Comparison of ENCODE assay signal across 20 cellular contexts in the genomic region with DNA sequence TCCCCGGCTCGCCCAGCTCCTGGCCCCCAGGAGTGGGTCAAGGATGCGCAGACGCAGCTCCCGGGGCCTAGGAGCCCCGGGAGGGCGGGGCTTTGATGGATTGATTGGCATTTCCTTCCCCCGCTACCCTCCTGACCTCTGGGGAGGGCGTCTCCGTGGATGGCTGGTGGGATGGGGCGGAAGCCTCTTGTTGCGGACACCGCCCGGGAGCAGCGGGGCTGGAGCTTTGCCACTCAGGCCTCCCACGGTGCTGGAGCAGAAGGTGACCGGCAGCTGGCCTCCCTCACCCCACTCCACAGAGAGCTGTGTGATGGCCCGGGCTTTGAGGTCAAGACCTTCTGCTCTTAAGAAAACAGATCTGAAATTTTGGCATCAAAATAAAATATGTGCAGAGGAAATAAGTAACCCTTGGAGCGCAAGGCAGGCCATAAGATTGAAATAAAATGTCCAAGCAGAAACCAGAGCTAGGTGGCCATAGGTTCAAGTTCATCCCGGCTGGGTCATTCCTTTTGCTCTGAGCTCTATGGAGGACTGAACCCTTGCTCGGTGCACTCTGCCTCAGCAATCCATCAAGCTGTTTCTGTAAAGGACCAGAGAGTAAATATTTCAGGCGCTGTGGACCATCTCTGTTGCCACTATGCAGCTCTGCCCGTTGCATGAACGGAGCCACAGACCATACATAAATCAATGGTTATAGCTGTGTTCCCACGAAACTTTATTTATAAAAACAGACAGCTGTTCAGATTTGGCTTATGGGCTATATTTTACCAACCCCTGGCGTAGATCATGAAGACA.
DNase-seq lines count a peak whose midpoint lies in the region; ATAC-seq and TF ChIP-seq lines count a peak whose summit lies in the region.
"Had no signal": no experiment of that assay in that cellular context is flagged by ENCODE, and none has a peak within 500 bp of the region (broad histone marks: within the 10 kb centered on the region; RNA-seq: fewer than 3 reads in every experiment).

No MANE protein-coding gene starts in this region.

- intact Hi-C loops in A673 (cut with micrococcal nuclease; ENCODE audit: unreplicated experiment) (no loop called here), heart right ventricle (cut with DNase I) (no loop called here), ovary (cut with DNase I) (no loop called here), spleen (cut with DNase I; ENCODE audit: low total_unique reads) (no loop called here)

- DNase-seq in A673 (ENCODE audit: low spot score) = peak; percentile 44
- peak; percentile 89 for DNase-seq in NCI-H146 (lab: John Stamatoyannopoulos, UW)
- DNase-seq in heart right ventricle = peak; percentile 23 to 63
- peak; percentile 68 for DNase-seq in nephron progenitor cell
- no peak for DNase-seq in ovary
- no peak for DNase-seq in coronary artery (ENCODE audit: low spot score)
- DNase-seq in spleen = no peak
- DNase-seq: activated B cell treated with CpG ODN at 0.5 μM for 24 hours; activated naive CD8-positive, alpha-beta T cell treated with anti-CD3 and anti-CD28 coated beads for 36 hours; activated T-cell treated with anti-CD3 and anti-CD28 coated beads, Interleukin-2, amount 50 U/mL, for 72 hours; DMS153; esophagus squamous epithelium; NCI-H187; NCI-H446 treated with DMSO at 0.1 percent for 48 hours; stimulated activated naive B cell treated with anti-CD40 and anti-IgM and Interleukin-4, amounts not matched to agents 10 μg/mL and 1 μg/mL and 100 μg/mL, for 72 hours; T-helper 17 cell; tibial artery had no signal

- no peak overlapping the region for H3K27ac Mint-ChIP-seq in nephron progenitor cell
- H3K27ac Mint-ChIP-seq: activated B cell treated with CpG ODN at 0.5 μM for 24 hours; activated naive CD8-positive, alpha-beta T cell treated with anti-CD3 and anti-CD28 coated beads for 36 hours; activated T-cell treated with anti-CD3 and anti-CD28 coated beads, Interleukin-2, amount 50 U/mL, for 72 hours; CD14-positive monocyte; natural killer cell treated with Interleukin-12 subunit alpha and Interleukin-12 subunit beta and Interleukin-15 and Interleukin-18, amount 100 ng/mL, for 72 hours; stimulated activated naive B cell treated with anti-CD40 and anti-IgM and Interleukin-4, amounts not matched to agents 10 μg/mL and 1 μg/mL and 100 μg/mL, for 72 hours; T-helper 17 cell had no signal

- H3K36me3 Mint-ChIP-seq in nephron progenitor cell (ENCODE audit: low read depth) = no peaks in the 10 kb centered on the region
- H3K36me3 Mint-ChIP-seq: activated naive CD8-positive, alpha-beta T cell treated with anti-CD3 and anti-CD28 coated beads for 36 hours; CD14-positive monocyte; natural killer cell treated with Interleukin-12 subunit alpha and Interleukin-12 subunit beta and Interleukin-15 and Interleukin-18, amount 100 ng/mL, for 72 hours; stimulated activated naive B cell treated with anti-CD40 and anti-IgM and Interleukin-4, amounts not matched to agents 10 μg/mL and 1 μg/mL and 100 μg/mL, for 72 hours had no signal

- no peak for TF ChIP-seq CTCF in A673 (conservative IDR thresholded peaks at IDR 0.05; ENCODE audit: low read depth, low read length)
- no peak for TF ChIP-seq CTCF in heart right ventricle (IDR thresholded peaks at IDR 0.05)
- no peak for TF ChIP-seq CTCF in nephron progenitor cell (IDR thresholded peaks at IDR 0.05)
- TF ChIP-seq CTCF in ovary (IDR thresholded peaks at IDR 0.05) = no peak
- no peak for TF ChIP-seq CTCF in coronary artery (IDR thresholded peaks at IDR 0.05)
- no peak for TF ChIP-seq CTCF in spleen (IDR thresholded peaks at IDR 0.05 in 8 of 11, conservative IDR thresholded peaks at IDR 0.05 in 3 of 11)

- H3K27me3 Mint-ChIP-seq in nephron progenitor cell (ENCODE audit: low read depth, poor library complexity) = peaks cover 8% of the 10 kb centered on the region

- H3K27me3 ChIP-seq in A673 (replicated peaks; ENCODE audit: insufficient read depth, low read depth, low read length, poor library complexity) (no peaks in the 10 kb centered on the region), heart right ventricle (peaks cover 0 to 25% (median 4%) of the 10 kb centered on the region in 7 donors), ovary (no peaks in the 10 kb centered on the region), spleen (replicated peaks in 1 of 7) (peaks cover 0 to 15% (median 0%) of the 10 kb centered on the region in 7 donors)

- POLR2A ChIA-PET in A673 (lab: Charles Lee; ENCODE audit: low non-redundant PET) = no interaction called here

- no peaks in the 10 kb centered on the region for H3K9me3 Mint-ChIP-seq in nephron progenitor cell
- H3K9me3 Mint-ChIP-seq: activated B cell treated with CpG ODN at 0.5 μM for 24 hours; activated naive CD8-positive, alpha-beta T cell treated with anti-CD3 and anti-CD28 coated beads for 36 hours had no signal

- H3K4me1 ChIP-seq in A673 (ENCODE audit: insufficient read depth, low read length, poor library complexity, severe bottlenecking) (peaks cover 77% of the 10 kb centered on the region), heart right ventricle (peaks cover 0 to 13% (median 6%) of the 10 kb centered on the region in 9 donors), ovary (ENCODE audit: insufficient read depth) (no peaks in the 10 kb centered on the region), spleen (peaks cover 3 to 16% (median 5%) of the 10 kb centered on the region in 6 donors)
- H3K4me1 ChIP-seq: tibial artery had no signal

- H3K4me3 ChIP-seq in A673 (ENCODE audit: low read depth, low read length, poor library complexity, severe bottlenecking) = no peak overlapping the region
- H3K4me3 ChIP-seq in heart right ventricle = no peak overlapping the region
- H3K4me3 ChIP-seq in ovary = no peak overlapping the region
- H3K4me3 ChIP-seq in coronary artery = no peak overlapping the region
- no peak overlapping the region for H3K4me3 ChIP-seq in spleen
- H3K4me3 ChIP-seq: esophagus squamous epithelium, tibial artery had no signal

- peaks cover 76% of the 10 kb centered on the region for H3K4me1 Mint-ChIP-seq in nephron progenitor cell
- H3K4me1 Mint-ChIP-seq: activated B cell treated with CpG ODN at 0.5 μM for 24 hours; activated naive CD8-positive, alpha-beta T cell treated with anti-CD3 and anti-CD28 coated beads for 36 hours; CD14-positive monocyte; stimulated activated naive B cell treated with anti-CD40 and anti-IgM and Interleukin-4, amounts not matched to agents 10 μg/mL and 1 μg/mL and 100 μg/mL, for 72 hours; T-helper 17 cell had no signal

- no TSS peak for BruUV-seq in A673 (replicated peaks; lab: Mats Ljungman, UMichigan)

- CTCF ChIA-PET in A673 (lab: Charles Lee) = no interaction called here

- no peak for TF ChIP-seq EP300 in ovary (IDR thresholded peaks at IDR 0.05)

- peak; percentile 37 to 83 (median 67) for ATAC-seq in heart right ventricle
- no peak for ATAC-seq in GM21381 (IDR thresholded peaks at IDR 0.05; ENCODE audit: unreplicated experiment)
- ATAC-seq: activated T-cell treated with anti-CD3 and anti-CD28 coated beads, Interleukin-2, amount 50 U/mL, for 72 hours; natural killer cell treated with Interleukin-12 subunit alpha and Interleukin-12 subunit beta and Interleukin-15 and Interleukin-18, amount 100 ng/mL, for 72 hours; stimulated activated naive B cell treated with anti-CD40 and anti-IgM and Interleukin-4, amounts not matched to agents 10 μg/mL and 1 μg/mL and 100 μg/mL, for 72 hours; T-helper 17 cell had no signal

- H3K4me3 Mint-ChIP-seq in nephron progenitor cell = no peak overlapping the region
- H3K4me3 Mint-ChIP-seq: activated B cell treated with CpG ODN at 0.5 μM for 24 hours; activated naive CD8-positive, alpha-beta T cell treated with anti-CD3 and anti-CD28 coated beads for 36 hours; activated T-cell treated with anti-CD3 and anti-CD28 coated beads, Interleukin-2, amount 50 U/mL, for 72 hours; CD14-positive monocyte; natural killer cell treated with Interleukin-12 subunit alpha and Interleukin-12 subunit beta and Interleukin-15 and Interleukin-18, amount 100 ng/mL, for 72 hours; stimulated activated naive B cell treated with anti-CD40 and anti-IgM and Interleukin-4, amounts not matched to agents 10 μg/mL and 1 μg/mL and 100 μg/mL, for 72 hours; T-helper 17 cell had no signal

- TF ChIP-seq POLR2A in ovary (IDR thresholded peaks at IDR 0.05) = no peak
- no peak for TF ChIP-seq POLR2A in spleen (IDR thresholded peaks at IDR 0.05)

- 35 to 45% methylated on average over 26 of the region's 26 CpGs for WGBS in heart right ventricle, 2 donors
- 17 to 22% (median 19%) methylated on average over 26 of the region's 26 CpGs for WGBS in ovary, 3 donors
- WGBS in spleen, 5 donors = 32 to 36% (median 35%) methylated on average over 26 of the region's 26 CpGs

- H3K9me3 ChIP-seq in A673 (ENCODE audit: low read depth, low read length, poor library complexity, severe bottlenecking) = no peaks in the 10 kb centered on the region
- H3K9me3 ChIP-seq in heart right ventricle = no peaks in the 10 kb centered on the region
- H3K9me3 ChIP-seq in ovary = no peaks in the 10 kb centered on the region
- H3K9me3 ChIP-seq in spleen = no peaks in the 10 kb centered on the region
- H3K9me3 ChIP-seq: esophagus squamous epithelium, tibial artery had no signal

- peak overlapping the region; percentile 51 for H3K27ac ChIP-seq in A673 (ENCODE audit: low read depth, low read length, poor library complexity, severe bottlenecking)
- H3K27ac ChIP-seq in heart right ventricle = no peak overlapping the region
- no peak overlapping the region for H3K27ac ChIP-seq in ovary
- no peak overlapping the region for H3K27ac ChIP-seq in coronary artery
- H3K27ac ChIP-seq in spleen = peak overlapping the region in 2 of 8 donors; percentile 15 to 31
- H3K27ac ChIP-seq: esophagus squamous epithelium, tibial artery had no signal

- H3K36me3 ChIP-seq in A673 (ENCODE audit: insufficient read depth, low read length, poor library complexity, severe bottlenecking) = no peaks in the 10 kb centered on the region
- H3K36me3 ChIP-seq in heart right ventricle = no peaks in the 10 kb centered on the region
- no peaks in the 10 kb centered on the region for H3K36me3 ChIP-seq in ovary
- no peaks in the 10 kb centered on the region for H3K36me3 ChIP-seq in spleen
- H3K36me3 ChIP-seq: esophagus squamous epithelium, tibial artery had no signal

Comparison
In these comparisons a context has a peak if more than half of its experiments do, and no peak if none do; other contexts are left out.
1. DNase-seq: peak in A673 (single experiment), NCI-H146 (single experiment), heart right ventricle (2 of 2) and nephron progenitor cell (single experiment); none in ovary (0 of 5), coronary artery (single experiment) and spleen (single experiment).